32 cellular contexts compared by ENCODE assay signal in genomic region chr2:222264791-222265320, GRCh38. TPM values are rescaled to one million over a fixed set of nuclear protein-coding genes. Genes with fewer than 3 reads are reported as not detected.
"Had no signal": no experiment of that assay in that cellular context is flagged by ENCODE, and none has a peak within 500 bp of the region (broad histone marks: within the 10 kb centered on the region; RNA-seq: fewer than 3 reads in every experiment).

No MANE protein-coding gene starts in this region.

- H3K9me3 ChIP-seq: mucosa of descending colon, ovary, right lobe of liver had no signal

- H3K36me3 ChIP-seq: gastroesophageal sphincter, ovary, right lobe of liver, upper lobe of left lung had no signal

- H3K27me3 ChIP-seq: ovary, right lobe of liver, upper lobe of left lung had no signal

- H3K4me2 ChIP-seq: hepatocyte had no signal

- H3K4me1 ChIP-seq: gastroesophageal sphincter, right lobe of liver, upper lobe of left lung had no signal

- H3K79me2 ChIP-seq: hepatocyte had no signal

- H3K4me3 ChIP-seq: gastroesophageal sphincter, hepatocyte, mucosa of descending colon, ovary, right lobe of liver, skin epidermis, upper lobe of left lung had no signal

- H2AFZ ChIP-seq: hepatocyte had no signal

- H3K27ac ChIP-seq: gastroesophageal sphincter, hepatocyte, ovary, right lobe of liver, skin epidermis, upper lobe of left lung had no signal

- DNase-seq: activated CD4-positive, alpha-beta memory T cell treated with anti-CD3 and anti-CD28 coated beads, Interleukin-2, amount 10 ng/mL, durations not matched to agents 7 days and 5 days; activated CD4-positive, alpha-beta T cell treated with anti-CD3 and anti-CD28 coated beads for 1 hour; activated CD4-positive, alpha-beta T cell treated with anti-CD3 and anti-CD28 coated beads, Interleukin-2, amount 10 ng/mL, durations not matched to agents 7 days and 5 days; activated gamma-delta T cell treated with Interleukin-2 at 50 U/mL for 16 hours; activated naive CD8-positive, alpha-beta T cell treated with anti-CD3 and anti-CD28 coated beads, Interleukin-2, amount 50 U/mL, for 24 hours; activated T-cell treated with anti-CD3 and anti-CD28 coated beads, Interleukin-2, amount 50 U/mL, for 4 hours; amygdala; effector CD8-positive, alpha-beta T cell; islet precursor cell; left cardiac atrium; left ventricle myocardium superior; mucosa of descending colon; ovary; right lobe of liver; stimulated activated CD4-positive, alpha-beta T cell treated with anti-CD3 and anti-CD28 coated beads, Interleukin-12 subunit alpha, Interleukin-12 subunit beta, amount 100 ng/mL, for 4 hours; stimulated activated CD4-positive, alpha-beta T cell treated with anti-CD3 and anti-CD28 coated beads, Interleukin-4, amount 100 ng/mL, for 1 hour; stimulated activated naive CD8-positive, alpha-beta T cell treated with anti-CD3 and anti-CD28 coated beads, Interleukin-15, amount 100 ng/mL, for 72 hours; substantia nigra; T-helper 2 cell had no signal

RNA-seq across cellular contexts. Expression of gene PAX3, which starts 33.9 kb away (rescaled TPM):
- total RNA-seq: activated CD4-positive, alpha-beta memory T cell treated with anti-CD3 and anti-CD28 coated beads, Interleukin-2, amount 10 ng/mL, durations not matched to agents 7 days and 5 days; activated CD4-positive, alpha-beta T cell treated with anti-CD3 and anti-CD28 coated beads, Interleukin-2, amount 10 ng/mL, durations not matched to agents 7 days and 5 days; activated T-cell treated with anti-CD3 and anti-CD28 coated beads, Interleukin-2, amount 50 U/mL, for 4 hours; activated T-helper 17 cell treated with anti-CD3 and anti-CD28 coated beads, Interleukin-2, amount 50 U/mL, for 72 hours; dermis microvascular lymphatic vessel endothelial cell; epithelial cell of proximal tubule; hepatocyte; left ventricle myocardium superior; lung microvascular endothelial cell; mesenteric fat pad; mucosa of descending colon; natural killer cell treated with Interleukin-12 subunit alpha and Interleukin-12 subunit beta and Interleukin-15 and Interleukin-18, amount 100 ng/mL, for 72 hours; ovary; progenitor cell of endocrine pancreas; renal cortical epithelial cell; right lobe of liver; WTC11 had no signal
- polyA plus RNA-seq: hepatocyte, ovary had no signal
